ENCODE assay signal across 11 cellular contexts in genomic region chr11:11179239-11179638, GRCh38.
DNase-seq lines count a peak whose midpoint lies in the region; ATAC-seq and TF ChIP-seq lines count a peak whose summit lies in the region.
"Had no signal": no experiment of that assay in that cellular context is flagged by ENCODE, and none has a peak within 500 bp of the region (broad histone marks: within the 10 kb centered on the region; RNA-seq: fewer than 3 reads in every experiment).

No MANE protein-coding gene starts in this region.

- POLR2A ChIA-PET in activated CD8-positive, alpha-beta T cell treated with anti-CD3 and anti-CD28 coated beads for 36 hours (lab: Charles Lee), result no interaction called here

- TF ChIP-seq CTCF in endodermal cell (conservative IDR thresholded peaks at IDR 0.05) (no peak), ascending aorta (IDR thresholded peaks at IDR 0.05) (no peak)
- TF ChIP-seq CTCF in activated CD8-positive, alpha-beta T cell treated with anti-CD3 and anti-CD28 coated beads for 36 hours (IDR thresholded peaks at IDR 0.05), result no peak

- H3K27ac ChIP-seq in HUES48 (ENCODE audit: low read depth, low read length) (peak overlapping the region; percentile 51), endodermal cell (ENCODE audit: low read depth, low read length) (peak overlapping the region; percentile 9), ascending aorta (peak overlapping the region in 1 of 2 donors; percentile 2)

- DNase-seq in 8988T (peak; percentile 39), endodermal cell (no peak), midbrain (lab: John Stamatoyannopoulos, UW) (peak; percentile 52), ascending aorta (ENCODE audit: low spot score in 2 of 2) (no peak), GM19240 (ENCODE audit: insufficient read length, low spot score) (no peak)
- no peak for DNase-seq in activated CD8-positive, alpha-beta T cell treated with anti-CD3 and anti-CD28 coated beads for 36 hours
- DNase-seq: activated B cell treated with CpG ODN at 0.5 μM for 24 hours, NCI-H524 treated with DMSO at 0.1 percent for 48 hours had no signal

- H3K9me3 ChIP-seq in HUES48 (ENCODE audit: control insufficient read depth, insufficient read depth, low read length), result no peaks in the 10 kb centered on the region
- no peaks in the 10 kb centered on the region for H3K9me3 ChIP-seq in endodermal cell (ENCODE audit: control insufficient read depth, low read length)
- no peaks in the 10 kb centered on the region for H3K9me3 ChIP-seq in ascending aorta

- H3K9ac ChIP-seq in HUES48 (ENCODE audit: low read depth, low read length), result no peak overlapping the region
- no peak overlapping the region for H3K9ac ChIP-seq in endodermal cell (ENCODE audit: extremely low read depth, low read length, poor library complexity, severe bottlenecking)

- peaks cover 5% of the 10 kb centered on the region for H3K27me3 Mint-ChIP-seq in endodermal cell (ENCODE audit: insufficient read depth)
- H3K27me3 Mint-ChIP-seq in activated T-helper 17 cell treated with anti-CD3 and anti-CD28 coated beads, Interleukin-2, amount 50 U/mL, for 72 hours, result peaks cover 10% of the 10 kb centered on the region
- peaks cover 4% of the 10 kb centered on the region for H3K27me3 Mint-ChIP-seq in activated CD8-positive, alpha-beta T cell treated with anti-CD3 and anti-CD28 coated beads for 36 hours

- CTCF ChIA-PET in activated CD8-positive, alpha-beta T cell treated with anti-CD3 and anti-CD28 coated beads for 36 hours (lab: Charles Lee), result no interaction called here

- H3K27ac Mint-ChIP-seq in endodermal cell, result no peak overlapping the region
- H3K27ac Mint-ChIP-seq in activated T-helper 17 cell treated with anti-CD3 and anti-CD28 coated beads, Interleukin-2, amount 50 U/mL, for 72 hours, result no peak overlapping the region
- no peak overlapping the region for H3K27ac Mint-ChIP-seq in activated CD8-positive, alpha-beta T cell treated with anti-CD3 and anti-CD28 coated beads for 36 hours
- H3K27ac Mint-ChIP-seq: activated B cell treated with CpG ODN at 0.5 μM for 24 hours, CD14-positive monocyte had no signal

- H3K27me3 ChIP-seq in HUES48 (ENCODE audit: control insufficient read depth, insufficient read depth, low read length) (no peaks in the 10 kb centered on the region), endodermal cell (ENCODE audit: control insufficient read depth, insufficient read depth, low read length, poor library complexity, severe bottlenecking) (no peaks in the 10 kb centered on the region), ascending aorta (no peaks in the 10 kb centered on the region)

- H3K4me1 ChIP-seq in HUES48 (ENCODE audit: control insufficient read depth, insufficient read depth, low read length) (peaks cover 8% of the 10 kb centered on the region), endodermal cell (ENCODE audit: control insufficient read depth, insufficient read depth, low read length) (no peaks in the 10 kb centered on the region), ascending aorta (peaks cover 0 to 2% of the 10 kb centered on the region in 2 donors)

- intact Hi-C loops in ascending aorta (cut with DNase I), result no loop called here
- intact Hi-C loops in activated CD8-positive, alpha-beta T cell treated with anti-CD3 and anti-CD28 coated beads for 36 hours (cut with micrococcal nuclease), result no loop called here

- no peaks in the 10 kb centered on the region for H3K9me3 Mint-ChIP-seq in endodermal cell
- H3K9me3 Mint-ChIP-seq in activated T-helper 17 cell treated with anti-CD3 and anti-CD28 coated beads, Interleukin-2, amount 50 U/mL, for 72 hours, result no peaks in the 10 kb centered on the region
- no peaks in the 10 kb centered on the region for H3K9me3 Mint-ChIP-seq in activated CD8-positive, alpha-beta T cell treated with anti-CD3 and anti-CD28 coated beads for 36 hours
- H3K9me3 Mint-ChIP-seq: activated B cell treated with CpG ODN at 0.5 μM for 24 hours, CD14-positive monocyte had no signal

- no peaks in the 10 kb centered on the region for H3K36me3 Mint-ChIP-seq in endodermal cell (ENCODE audit: low read depth)
- H3K36me3 Mint-ChIP-seq in activated T-helper 17 cell treated with anti-CD3 and anti-CD28 coated beads, Interleukin-2, amount 50 U/mL, for 72 hours (ENCODE audit: low read depth), result no peaks in the 10 kb centered on the region
- no peaks in the 10 kb centered on the region for H3K36me3 Mint-ChIP-seq in activated CD8-positive, alpha-beta T cell treated with anti-CD3 and anti-CD28 coated beads for 36 hours (ENCODE audit: low read depth)
- H3K36me3 Mint-ChIP-seq: CD14-positive monocyte had no signal

- no peak overlapping the region for H3K4me3 Mint-ChIP-seq in endodermal cell
- H3K4me3 Mint-ChIP-seq in activated T-helper 17 cell treated with anti-CD3 and anti-CD28 coated beads, Interleukin-2, amount 50 U/mL, for 72 hours, result no peak overlapping the region
- H3K4me3 Mint-ChIP-seq in activated CD8-positive, alpha-beta T cell treated with anti-CD3 and anti-CD28 coated beads for 36 hours, result no peak overlapping the region
- H3K4me3 Mint-ChIP-seq: activated B cell treated with CpG ODN at 0.5 μM for 24 hours, CD14-positive monocyte had no signal

- H3K4me1 Mint-ChIP-seq in endodermal cell, result no peaks in the 10 kb centered on the region
- H3K4me1 Mint-ChIP-seq in activated T-helper 17 cell treated with anti-CD3 and anti-CD28 coated beads, Interleukin-2, amount 50 U/mL, for 72 hours, result no peaks in the 10 kb centered on the region
- no peaks in the 10 kb centered on the region for H3K4me1 Mint-ChIP-seq in activated CD8-positive, alpha-beta T cell treated with anti-CD3 and anti-CD28 coated beads for 36 hours (ENCODE audit: low read depth)
- H3K4me1 Mint-ChIP-seq: activated B cell treated with CpG ODN at 0.5 μM for 24 hours had no signal

- ATAC-seq in activated T-helper 17 cell treated with anti-CD3 and anti-CD28 coated beads, Interleukin-2, amount 50 U/mL, for 72 hours (replicated peaks), result no peak
- no peak for ATAC-seq in activated CD8-positive, alpha-beta T cell treated with anti-CD3 and anti-CD28 coated beads for 36 hours

- H3K4me3 ChIP-seq in HUES48 (ENCODE audit: low read depth, low read length) (no peak overlapping the region), endodermal cell (ENCODE audit: low read length) (no peak overlapping the region), ascending aorta (no peak overlapping the region)

- no peaks in the 10 kb centered on the region for H3K36me3 ChIP-seq in HUES48 (ENCODE audit: control insufficient read depth, insufficient read depth, low read length)
- H3K36me3 ChIP-seq in endodermal cell (ENCODE audit: control insufficient read depth, insufficient read depth, low read length), result no peaks in the 10 kb centered on the region
- no peaks in the 10 kb centered on the region for H3K36me3 ChIP-seq in ascending aorta

Comparison
In these comparisons a context has a peak if more than half of its experiments do, and no peak if none do; other contexts are left out.
1. DNase-seq: peak in 8988T (single experiment) and midbrain (single experiment); none in endodermal cell (single experiment), ascending aorta (0 of 2), GM19240 (single experiment) and activated CD8-positive, alpha-beta T cell treated with anti-CD3 and anti-CD28 coated beads for 36 hours (single experiment).